Comparison of ENCODE assay signal across 16 cellular contexts in genomic region chr18:22344908-22345670, GRCh38.
DNase-seq lines count a peak whose midpoint lies in the region; ATAC-seq and TF ChIP-seq lines count a peak whose summit lies in the region.
"Had no signal": no experiment of that assay in that cellular context is flagged by ENCODE, and none has a peak within 500 bp of the region (broad histone marks: within the 10 kb centered on the region; RNA-seq: fewer than 3 reads in every experiment).

No MANE protein-coding gene starts in this region.

- TF ChIP-seq CTCF in PC-9 (conservative IDR thresholded peaks at IDR 0.05) = no peak

- no peaks in the 10 kb centered on the region for H3K9me2 ChIP-seq in PC-9 (ENCODE audit: insufficient read depth)

- intact Hi-C loops in activated CD4-positive, alpha-beta T cell treated with anti-CD3 and anti-CD28 coated beads, Interleukin-2, amount 10 ng/mL, durations not matched to agents 24 days and 14 days (cut with micrococcal nuclease) = loop anchor here (5.0 kb wide), 2 partner anchors 103 to 178 kb away; partner anchors contain the start of gene GATA6
- intact Hi-C loops in PC-9 (cut with micrococcal nuclease; ENCODE audit: unreplicated experiment) = loop anchor here (5.0 to 10.0 kb wide), 4 partner anchors 63 to 353 kb away; no protein-coding TSS in a partner anchor

- no peak overlapping the region for H3K4me3 Mint-ChIP-seq in activated CD4-positive, alpha-beta T cell treated with anti-CD3 and anti-CD28 coated beads, Interleukin-2, amount 10 ng/mL, durations not matched to agents 7 days and 5 days
- H3K4me3 Mint-ChIP-seq in activated CD4-positive, alpha-beta T cell treated with anti-CD3 and anti-CD28 coated beads, Interleukin-2, amount 10 ng/mL, durations not matched to agents 24 days and 14 days = no peak overlapping the region

- no peaks in the 10 kb centered on the region for H3K9me3 Mint-ChIP-seq in activated CD4-positive, alpha-beta T cell treated with anti-CD3 and anti-CD28 coated beads, Interleukin-2, amount 10 ng/mL, durations not matched to agents 7 days and 5 days
- peaks cover 4% of the 10 kb centered on the region for H3K9me3 Mint-ChIP-seq in activated CD4-positive, alpha-beta T cell treated with anti-CD3 and anti-CD28 coated beads, Interleukin-2, amount 10 ng/mL, durations not matched to agents 24 days and 14 days
- H3K9me3 Mint-ChIP-seq: activated T-helper 2 cell treated with anti-CD3 and anti-CD28 coated beads, Interferon-gamma antibody, Interleukin-2, Interleukin-4, amounts not matched to agents 10 μg/mL and 5 μg/mL and 100 μg/mL, durations not matched to agents 14 hours and 24 hours and 36 hours had no signal

- POLR2A ChIA-PET in activated CD4-positive, alpha-beta T cell treated with anti-CD3 and anti-CD28 coated beads, Interleukin-2, amount 10 ng/mL, durations not matched to agents 7 days and 5 days (lab: Charles Lee) = no interaction called here
- POLR2A ChIA-PET in PC-9 (lab: Charles Lee; ENCODE audit: unreplicated experiment) = interaction anchor here (0.7 kb wide), 2 partner anchors 63 to 159 kb away, joined by 4 to 6 read pairs; no protein-coding TSS in a partner anchor

- peaks cover 44% of the 10 kb centered on the region for H3K27me3 Mint-ChIP-seq in activated CD4-positive, alpha-beta T cell treated with anti-CD3 and anti-CD28 coated beads, Interleukin-2, amount 10 ng/mL, durations not matched to agents 7 days and 5 days
- peaks cover 41% of the 10 kb centered on the region for H3K27me3 Mint-ChIP-seq in activated CD4-positive, alpha-beta T cell treated with anti-CD3 and anti-CD28 coated beads, Interleukin-2, amount 10 ng/mL, durations not matched to agents 24 days and 14 days

- DNase-seq in activated CD4-positive, alpha-beta T cell treated with anti-CD3 and anti-CD28 coated beads, Interleukin-2, amount 10 ng/mL, durations not matched to agents 7 days and 5 days = peak; percentile 9
- no peak for DNase-seq in activated CD4-positive, alpha-beta T cell treated with anti-CD3 and anti-CD28 coated beads, Interleukin-2, amount 10 ng/mL, durations not matched to agents 24 days and 14 days
- no peak for DNase-seq in PC-9
- DNase-seq in dermis blood vessel endothelial cell = peak; percentile 49
- DNase-seq in stimulated activated naive CD8-positive, alpha-beta T cell treated with anti-CD3 and anti-CD28 coated beads, Interleukin-15, Interleukin-2, amounts not matched to agents 100 U/mL and 50 U/mL, for 24 hours = no peak
- DNase-seq in MG63 = no peak
- no peak for DNase-seq in NCI-H1092 treated with DMSO at 0.1 percent for 48 hours (lab: John Stamatoyannopoulos, UW)
- DNase-seq: cortex of kidney; DMS53; kidney glomerular epithelial cell; NCI-H446; SHP77; stimulated activated CD4-positive, alpha-beta T cell treated with anti-CD3 and anti-CD28 coated beads, Interleukin-4, amount 100 ng/mL, for 1 hour; WERI-Rb-1 had no signal

- H3K4me2 ChIP-seq in PC-9 = peak overlapping the region; percentile 72

- H3K4me1 Mint-ChIP-seq in activated CD4-positive, alpha-beta T cell treated with anti-CD3 and anti-CD28 coated beads, Interleukin-2, amount 10 ng/mL, durations not matched to agents 7 days and 5 days = peaks cover 29% of the 10 kb centered on the region
- H3K4me1 Mint-ChIP-seq in activated CD4-positive, alpha-beta T cell treated with anti-CD3 and anti-CD28 coated beads, Interleukin-2, amount 10 ng/mL, durations not matched to agents 24 days and 14 days = peaks cover 3% of the 10 kb centered on the region

- peak; percentile 44 for ATAC-seq in stimulated activated naive CD8-positive, alpha-beta T cell treated with anti-CD3 and anti-CD28 coated beads, Interleukin-15, Interleukin-2, amounts not matched to agents 100 U/mL and 50 U/mL, for 24 hours
- no peak for ATAC-seq in HG02973 (IDR thresholded peaks at IDR 0.05; ENCODE audit: unreplicated experiment)

- no peak overlapping the region for H3K27ac ChIP-seq in PC-9
- H3K27ac ChIP-seq: WERI-Rb-1 had no signal

- BruUV-seq in PC-9 (replicated peaks; lab: Mats Ljungman, UMichigan) = no TSS peak

- H3K36me3 Mint-ChIP-seq in activated CD4-positive, alpha-beta T cell treated with anti-CD3 and anti-CD28 coated beads, Interleukin-2, amount 10 ng/mL, durations not matched to agents 7 days and 5 days (ENCODE audit: low read depth) = no peaks in the 10 kb centered on the region
- H3K36me3 Mint-ChIP-seq in activated CD4-positive, alpha-beta T cell treated with anti-CD3 and anti-CD28 coated beads, Interleukin-2, amount 10 ng/mL, durations not matched to agents 24 days and 14 days (ENCODE audit: low read depth) = no peaks in the 10 kb centered on the region

- H3K27me3 ChIP-seq in PC-9 (ENCODE audit: insufficient read depth, low read depth) (no peaks in the 10 kb centered on the region), MG63 (no peaks in the 10 kb centered on the region)

- H4K20me1 ChIP-seq in PC-9 (ENCODE audit: insufficient read depth) = no peaks in the 10 kb centered on the region

- H3K9me3 ChIP-seq in PC-9 (ENCODE audit: insufficient read depth, low read depth) = no peaks in the 10 kb centered on the region
- H3K9me3 ChIP-seq in MG63 = no peaks in the 10 kb centered on the region

- H3K4me3 ChIP-seq in PC-9 (no peak overlapping the region), MG63 (no peak overlapping the region)

- H2AFZ ChIP-seq in PC-9 = no peak overlapping the region

- H3K27ac Mint-ChIP-seq in activated CD4-positive, alpha-beta T cell treated with anti-CD3 and anti-CD28 coated beads, Interleukin-2, amount 10 ng/mL, durations not matched to agents 7 days and 5 days = peak overlapping the region; percentile 85
- no peak overlapping the region for H3K27ac Mint-ChIP-seq in activated CD4-positive, alpha-beta T cell treated with anti-CD3 and anti-CD28 coated beads, Interleukin-2, amount 10 ng/mL, durations not matched to agents 24 days and 14 days
- H3K27ac Mint-ChIP-seq: activated T-helper 2 cell treated with anti-CD3 and anti-CD28 coated beads, Interferon-gamma antibody, Interleukin-2, Interleukin-4, amounts not matched to agents 10 μg/mL and 5 μg/mL and 100 μg/mL, durations not matched to agents 14 hours and 24 hours and 36 hours had no signal

- peaks cover 47% of the 10 kb centered on the region for H3K4me1 ChIP-seq in PC-9 (replicated peaks; ENCODE audit: insufficient read depth)

- CTCF ChIA-PET in activated CD4-positive, alpha-beta T cell treated with anti-CD3 and anti-CD28 coated beads, Interleukin-2, amount 10 ng/mL, durations not matched to agents 7 days and 5 days (lab: Charles Lee) = no interaction called here
- CTCF ChIA-PET in PC-9 (lab: Charles Lee) = no interaction called here

- H3K36me3 ChIP-seq in PC-9 (ENCODE audit: low read depth) = no peaks in the 10 kb centered on the region
- H3K36me3 ChIP-seq in MG63 = no peaks in the 10 kb centered on the region
- H3K36me3 ChIP-seq: WERI-Rb-1 had no signal

- peaks cover 11% of the 10 kb centered on the region; the same call in 1 of the 2 replicates for H3K79me2 ChIP-seq in PC-9 (ENCODE audit: low read depth)

- peaks cover 7% of the 10 kb centered on the region; the same call in 1 of the 2 replicates for H3F3A ChIP-seq in PC-9 (ENCODE audit: insufficient read depth, low read depth)

Comparison
In these comparisons a context has a peak if more than half of its experiments do, and no peak if none do; other contexts are left out.
1. DNase-seq: peak in activated CD4-positive, alpha-beta T cell treated with anti-CD3 and anti-CD28 coated beads, Interleukin-2, amount 10 ng/mL, durations not matched to agents 7 days and 5 days (single experiment) and dermis blood vessel endothelial cell (single experiment); none in activated CD4-positive, alpha-beta T cell treated with anti-CD3 and anti-CD28 coated beads, Interleukin-2, amount 10 ng/mL, durations not matched to agents 24 days and 14 days (single experiment), PC-9 (0 of 2), stimulated activated naive CD8-positive, alpha-beta T cell treated with anti-CD3 and anti-CD28 coated beads, Interleukin-15, Interleukin-2, amounts not matched to agents 100 U/mL and 50 U/mL, for 24 hours (single experiment), MG63 (single experiment) and NCI-H1092 treated with DMSO at 0.1 percent for 48 hours (single experiment).